In genomic region chr5:35626553-35626952, GRCh38 we compare ENCODE assay signal across 31 cellular contexts.
"Had no signal": no experiment of that assay in that cellular context is flagged by ENCODE, and none has a peak within 500 bp of the region (broad histone marks: within the 10 kb centered on the region; RNA-seq: fewer than 3 reads in every experiment).

No MANE protein-coding gene starts in this region.

- H3K4me1 Mint-ChIP-seq: activated B cell treated with CpG ODN at 0.5 μM for 24 hours, brain had no signal

- FAIRE-seq: bronchial epithelial cell, K562 had no signal

- H3K27me3 Mint-ChIP-seq: activated B cell treated with CpG ODN at 0.5 μM for 24 hours; activated CD4-positive, alpha-beta T cell treated with anti-CD3 and anti-CD28 coated beads, Interleukin-2, amount 10 ng/mL, durations not matched to agents 24 days and 14 days; activated naive CD4-positive, alpha-beta T cell treated with anti-CD3 and anti-CD28 coated beads, Interleukin-2, amount 50 U/mL, for 24 hours; brain had no signal

- ATAC-seq: K562, Right ventricle myocardium inferior had no signal

- H3K9me3 Mint-ChIP-seq: activated B cell treated with CpG ODN at 0.5 μM for 24 hours had no signal

- H3K4me3 Mint-ChIP-seq: activated B cell treated with CpG ODN at 0.5 μM for 24 hours; activated CD4-positive, alpha-beta T cell treated with anti-CD3 and anti-CD28 coated beads, Interleukin-2, amount 10 ng/mL, durations not matched to agents 24 days and 14 days; activated naive CD4-positive, alpha-beta T cell treated with anti-CD3 and anti-CD28 coated beads, Interleukin-2, amount 50 U/mL, for 24 hours; activated T-cell treated with anti-CD3 and anti-CD28 coated beads, Interleukin-2, amount 50 U/mL, for 4 hours; brain had no signal

- DNase-seq: activated B cell treated with CpG ODN at 0.5 μM for 24 hours; activated CD4-positive, alpha-beta T cell treated with anti-CD3 and anti-CD28 coated beads, Interleukin-2, amount 10 ng/mL, durations not matched to agents 24 days and 14 days; activated CD4-positive, alpha-beta T cell treated with anti-CD3 and anti-CD28 coated beads, Interleukin-2, amount 50 U/mL, for 4 hours; activated CD4-positive, CD25-positive, alpha-beta regulatory T cell treated with anti-CD3 and anti-CD28 coated beads, Interleukin-2, amount 50 U/mL, for 72 hours; activated gamma-delta T cell; activated naive CD4-positive, alpha-beta T cell treated with Interleukin-2 at 50 U/mL for 16 hours; activated T-cell treated with anti-CD3 and anti-CD28 coated beads, Interleukin-2, amount 50 U/mL, for 4 hours; anterior cingulate cortex; caudate nucleus; cerebellar nuclear complex; NCI-H1092 treated with DMSO at 0.1 percent for 48 hours; NCI-H1417; NCI-H146; NCI-H187; NCI-H2029 treated with DMSO at 0.1 percent for 48 hours; NCI-H2107; NCI-H2171; NCI-H510A; NCI-H526; NCI-H748 treated with DMSO at 0.1 percent for 48 hours; NK-92 treated with Interleukin-12 subunit alpha and Interleukin-12 subunit beta, amount 100 ng/mL, for 24 hours; PC-9; SIG-M5; SW 1271; T-helper 9 cell had no signal

- H3K4me3 ChIP-seq: K562, PC-9 had no signal

- H3K27ac Mint-ChIP-seq: activated B cell treated with CpG ODN at 0.5 μM for 24 hours; activated CD4-positive, alpha-beta T cell treated with anti-CD3 and anti-CD28 coated beads, Interleukin-2, amount 10 ng/mL, durations not matched to agents 24 days and 14 days; activated naive CD4-positive, alpha-beta T cell treated with anti-CD3 and anti-CD28 coated beads, Interleukin-2, amount 50 U/mL, for 24 hours; activated T-helper 2 cell treated with anti-CD3 and anti-CD28 coated beads, Interferon-gamma antibody, Interleukin-2, Interleukin-4, amounts not matched to agents 10 μg/mL and 5 μg/mL and 100 μg/mL, durations not matched to agents 14 hours and 24 hours and 36 hours; brain had no signal
